8 cellular contexts compared by ENCODE assay signal in genomic region chr9:96021616-96022444, GRCh38.
DNase-seq lines count a peak whose midpoint lies in the region; ATAC-seq, FAIRE-seq and TF ChIP-seq lines count a peak whose summit lies in the region.

No MANE protein-coding gene starts in this region.

- peak; percentile 31 for DNase-seq in activated naive CD4-positive, alpha-beta T cell treated with anti-CD3 and anti-CD28 coated beads, Interleukin-2, amount 10 ng/mL, durations not matched to agents 7 days and 5 days
- DNase-seq in activated naive CD4-positive, alpha-beta T cell (lab: John Stamatoyannopoulos, UW), result no peak
- peak; percentile 82 for DNase-seq in kidney
- no peak for DNase-seq in stimulated activated naive B cell treated with anti-CD40 and anti-IgM and Interleukin-4, amounts not matched to agents 10 μg/mL and 1 μg/mL and 100 μg/mL, for 72 hours
- DNase-seq in NCI-H1436 (lab: John Stamatoyannopoulos, UW), result no peak

- peak overlapping the region in 1 of 2 donors; percentile 59 for H3K27ac ChIP-seq in kidney (ENCODE audit: low read depth in 2 of 2, low read length in 2 of 2)

- H3K4me3 ChIP-seq in kidney (ENCODE audit: low read length in 2 of 2), result peak overlapping the region; percentile 14 to 55

- H3K36me3 ChIP-seq in kidney (ENCODE audit: control insufficient read depth in 1 of 2, insufficient read depth in 2 of 2, low read length in 2 of 2), result peaks cover 3 to 6% of the 10 kb centered on the region in 2 donors

- peaks cover 63% of the 10 kb centered on the region for H3K4me1 Mint-ChIP-seq in activated naive CD4-positive, alpha-beta T cell treated with anti-CD3 and anti-CD28 coated beads, Interleukin-2, amount 10 ng/mL, durations not matched to agents 7 days and 5 days
- H3K4me1 Mint-ChIP-seq in brain, result peaks cover 18% of the 10 kb centered on the region
- H3K4me1 Mint-ChIP-seq in stimulated activated naive B cell treated with anti-CD40 and anti-IgM and Interleukin-4, amounts not matched to agents 10 μg/mL and 1 μg/mL and 100 μg/mL, for 72 hours, result peaks cover 33 to 51% of the 10 kb centered on the region in 2 donors

- H3K27ac Mint-ChIP-seq in activated naive CD4-positive, alpha-beta T cell treated with anti-CD3 and anti-CD28 coated beads, Interleukin-2, amount 10 ng/mL, durations not matched to agents 7 days and 5 days, result peak overlapping the region; percentile 76
- H3K27ac Mint-ChIP-seq in brain, result peak overlapping the region in 1 of 5 experiments; percentile 69
- peak overlapping the region; percentile 93 for H3K27ac Mint-ChIP-seq in stimulated activated naive B cell treated with anti-CD40 and anti-IgM and Interleukin-4, amounts not matched to agents 10 μg/mL and 1 μg/mL and 100 μg/mL, for 72 hours

- FAIRE-seq in kidney (lab: Jason Lieb, UNC), result no peak

- peak overlapping the region; percentile 76 for H3K4me3 Mint-ChIP-seq in activated naive CD4-positive, alpha-beta T cell treated with anti-CD3 and anti-CD28 coated beads, Interleukin-2, amount 10 ng/mL, durations not matched to agents 7 days and 5 days
- H3K4me3 Mint-ChIP-seq in brain, result peak overlapping the region; percentile 81 to 86 (median 83)
- peak overlapping the region; percentile 84 to 93 for H3K4me3 Mint-ChIP-seq in stimulated activated naive B cell treated with anti-CD40 and anti-IgM and Interleukin-4, amounts not matched to agents 10 μg/mL and 1 μg/mL and 100 μg/mL, for 72 hours

- ATAC-seq in stimulated activated naive B cell treated with anti-CD40 and anti-IgM and Interleukin-4, amounts not matched to agents 10 μg/mL and 1 μg/mL and 100 μg/mL, for 72 hours (replicated peaks), result peak; percentile 24 to 28
- ATAC-seq in GM21786 (IDR thresholded peaks at IDR 0.05; ENCODE audit: unreplicated experiment) (no peak), GM19455 (IDR thresholded peaks at IDR 0.05; ENCODE audit: unreplicated experiment) (no peak)

- CTCF ChIA-PET in activated naive CD4-positive, alpha-beta T cell treated with anti-CD3 and anti-CD28 coated beads, Interleukin-2, amount 10 ng/mL, durations not matched to agents 7 days and 5 days (lab: Charles Lee), result no interaction called here

- H3K27me3 Mint-ChIP-seq in activated naive CD4-positive, alpha-beta T cell treated with anti-CD3 and anti-CD28 coated beads, Interleukin-2, amount 10 ng/mL, durations not matched to agents 7 days and 5 days, result peaks cover 63% of the 10 kb centered on the region
- peaks cover 70% of the 10 kb centered on the region for H3K27me3 Mint-ChIP-seq in brain
- H3K27me3 Mint-ChIP-seq in stimulated activated naive B cell treated with anti-CD40 and anti-IgM and Interleukin-4, amounts not matched to agents 10 μg/mL and 1 μg/mL and 100 μg/mL, for 72 hours, result peaks cover 59 to 75% of the 10 kb centered on the region in 2 donors

- peaks cover 0 to 15% of the 10 kb centered on the region in 2 donors for H3K4me1 ChIP-seq in kidney (ENCODE audit: control insufficient read depth in 1 of 2, insufficient read depth in 1 of 2, low read depth in 1 of 2, low read length in 2 of 2)

- TF ChIP-seq CTCF in brain (conservative IDR thresholded peaks at IDR 0.05), result no peak
- TF ChIP-seq CTCF in kidney (IDR thresholded peaks at IDR 0.05; ENCODE audit: borderline replicate concordance, extremely low read depth, insufficient read depth), result no peak

- no peaks in the 10 kb centered on the region for H3K9me3 Mint-ChIP-seq in activated naive CD4-positive, alpha-beta T cell treated with anti-CD3 and anti-CD28 coated beads, Interleukin-2, amount 10 ng/mL, durations not matched to agents 7 days and 5 days
- H3K9me3 Mint-ChIP-seq in brain, result peaks cover 0 to 10% (median 5%) of the 10 kb centered on the region in 5 experiments
- H3K9me3 Mint-ChIP-seq in stimulated activated naive B cell treated with anti-CD40 and anti-IgM and Interleukin-4, amounts not matched to agents 10 μg/mL and 1 μg/mL and 100 μg/mL, for 72 hours, result peaks cover 1 to 4% of the 10 kb centered on the region in 2 donors

- intact Hi-C loops in kidney (cut with DNase I), result no loop called here

- H3K9ac ChIP-seq in kidney (ENCODE audit: low read length in 2 of 2), result peak overlapping the region in 1 of 2 donors; percentile 46

- H3K9me3 ChIP-seq in kidney (ENCODE audit: control insufficient read depth in 1 of 2, low read length in 2 of 2), result no peaks in the 10 kb centered on the region

- peaks cover 17% of the 10 kb centered on the region for H3K36me3 Mint-ChIP-seq in activated naive CD4-positive, alpha-beta T cell treated with anti-CD3 and anti-CD28 coated beads, Interleukin-2, amount 10 ng/mL, durations not matched to agents 7 days and 5 days
- peaks cover 12% of the 10 kb centered on the region for H3K36me3 Mint-ChIP-seq in brain
- peaks cover 22 to 28% of the 10 kb centered on the region in 2 donors for H3K36me3 Mint-ChIP-seq in stimulated activated naive B cell treated with anti-CD40 and anti-IgM and Interleukin-4, amounts not matched to agents 10 μg/mL and 1 μg/mL and 100 μg/mL, for 72 hours

Comparison
In these comparisons a context has a peak if more than half of its experiments do, and no peak if none do; other contexts are left out.
1. DNase-seq: peak in activated naive CD4-positive, alpha-beta T cell treated with anti-CD3 and anti-CD28 coated beads, Interleukin-2, amount 10 ng/mL, durations not matched to agents 7 days and 5 days (single experiment) and kidney (single experiment); none in activated naive CD4-positive, alpha-beta T cell (0 of 4), stimulated activated naive B cell treated with anti-CD40 and anti-IgM and Interleukin-4, amounts not matched to agents 10 μg/mL and 1 μg/mL and 100 μg/mL, for 72 hours (single experiment) and NCI-H1436 (single experiment).
2. ATAC-seq: peak in stimulated activated naive B cell treated with anti-CD40 and anti-IgM and Interleukin-4, amounts not matched to agents 10 μg/mL and 1 μg/mL and 100 μg/mL, for 72 hours (2 of 2); none in GM21786 (single experiment) and GM19455 (single experiment).
3. Peak in every context shown above with its lines, with median percentiles within 50 percentile points of each other: H3K4me3 Mint-ChIP-seq.